In the genomic region with DNA sequence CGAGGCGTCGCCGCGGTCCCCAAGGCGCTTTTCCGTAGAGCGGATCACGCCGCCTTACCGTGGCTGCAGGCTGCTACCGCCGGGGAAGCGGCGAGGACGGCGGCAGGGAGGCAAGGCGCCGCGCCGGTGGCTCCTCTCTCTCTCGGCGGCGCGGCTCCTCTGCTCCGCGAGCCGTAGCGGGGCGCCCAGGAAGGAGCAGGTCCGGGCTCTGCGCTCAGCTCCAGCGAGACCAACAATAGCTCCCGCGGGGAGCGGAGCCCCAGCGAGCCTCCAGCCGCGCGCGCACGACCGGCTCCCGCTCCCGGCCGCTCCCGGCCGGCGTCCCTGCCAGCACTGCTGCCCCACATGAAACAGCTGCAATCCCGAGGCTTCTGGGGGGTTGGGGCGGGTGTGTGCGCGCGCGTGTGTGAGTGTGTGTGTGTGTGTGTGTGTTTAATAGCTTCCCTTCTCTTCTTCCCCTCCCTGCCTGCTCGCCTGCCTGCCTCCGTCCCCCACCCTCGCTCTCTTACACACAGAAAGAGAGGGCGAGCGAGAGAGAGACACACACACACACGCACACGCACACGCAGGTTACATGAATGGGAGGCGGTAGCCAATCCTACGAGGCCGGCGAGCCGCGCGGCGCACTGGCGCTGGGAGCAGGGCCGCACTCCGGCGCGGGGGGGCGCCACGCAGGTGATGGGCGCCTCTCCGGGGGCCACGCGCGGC, we compare ENCODE assay signal across 8 cellular contexts. TPM values are rescaled to one million over a fixed set of nuclear protein-coding genes. Genes with fewer than 3 reads are reported as not detected.
DNase-seq lines count a peak whose midpoint lies in the region; ATAC-seq and TF ChIP-seq lines count a peak whose summit lies in the region.

A gene (minus strand): TSS at position 580 of the 708 bp plus-strand sequence. CDS start 371,086 bp downstream, outside the sequence.

- peaks cover 13% of the 10 kb centered on the region for H3K4me1 Mint-ChIP-seq in activated naive CD8-positive, alpha-beta T cell treated with anti-CD3 and anti-CD28 coated beads, Interleukin-2, amount 50 U/mL, for 24 hours
- peaks cover 29% of the 10 kb centered on the region for H3K4me1 Mint-ChIP-seq in osteocyte (ENCODE audit: unreplicated experiment)

- H3K27me3 Mint-ChIP-seq in activated naive CD8-positive, alpha-beta T cell treated with anti-CD3 and anti-CD28 coated beads, Interleukin-2, amount 50 U/mL, for 24 hours: peaks cover 67% of the 10 kb centered on the region
- H3K27me3 Mint-ChIP-seq in osteocyte (ENCODE audit: unreplicated experiment): peaks cover 56% of the 10 kb centered on the region

- no peaks in the 10 kb centered on the region for H3K36me3 ChIP-seq in heart right ventricle

- H3K4me1 ChIP-seq in heart right ventricle: peaks cover 3 to 50% (median 40%) of the 10 kb centered on the region in 9 donors

- H3K4me3 Mint-ChIP-seq in activated naive CD8-positive, alpha-beta T cell treated with anti-CD3 and anti-CD28 coated beads, Interleukin-2, amount 50 U/mL, for 24 hours: peak within 1 kb of the TSS; percentile 67
- peak within 1 kb of the TSS; percentile 86 for H3K4me3 Mint-ChIP-seq in osteocyte (ENCODE audit: unreplicated experiment)

- H3K36me3 Mint-ChIP-seq in activated naive CD8-positive, alpha-beta T cell treated with anti-CD3 and anti-CD28 coated beads, Interleukin-2, amount 50 U/mL, for 24 hours (ENCODE audit: low read depth): peaks cover 2% of the 10 kb centered on the region
- H3K36me3 Mint-ChIP-seq in osteocyte (ENCODE audit: unreplicated experiment): no peaks in the 10 kb centered on the region

- ATAC-seq in GM18519 (IDR thresholded peaks at IDR 0.05; ENCODE audit: low FRiP score, unreplicated experiment) (peak; percentile 51), heart right ventricle (peak; percentile 49 to 77 (median 61))
- peak; percentile 27 for ATAC-seq in activated naive CD8-positive, alpha-beta T cell treated with anti-CD3 and anti-CD28 coated beads, Interleukin-2, amount 50 U/mL, for 24 hours

- peak within 1 kb of the TSS in 8 of 10 donors; percentile 22 to 62 (median 38) for H3K27ac ChIP-seq in heart right ventricle

- peaks cover 0 to 7% (median 0%) of the 10 kb centered on the region in 11 donors for H3K9me3 ChIP-seq in heart right ventricle

- no peak within 1 kb of the TSS for H3K27ac Mint-ChIP-seq in activated naive CD8-positive, alpha-beta T cell treated with anti-CD3 and anti-CD28 coated beads, Interleukin-2, amount 50 U/mL, for 24 hours
- H3K27ac Mint-ChIP-seq in osteocyte (ENCODE audit: unreplicated experiment): peak within 1 kb of the TSS; percentile 68

- peaks cover 4% of the 10 kb centered on the region for H3K9me3 Mint-ChIP-seq in activated naive CD8-positive, alpha-beta T cell treated with anti-CD3 and anti-CD28 coated beads, Interleukin-2, amount 50 U/mL, for 24 hours
- H3K9me3 Mint-ChIP-seq in osteocyte (ENCODE audit: unreplicated experiment): no peaks in the 10 kb centered on the region

- intact Hi-C loops in heart right ventricle (cut with DNase I): no loop called here

- peak; percentile 43 for DNase-seq in AG09319 (ENCODE audit: extremely low read depth, low read depth)
- peak; percentile 88 for DNase-seq in NCI-H1092 treated with DMSO at 0.1 percent for 48 hours (lab: John Stamatoyannopoulos, UW)
- DNase-seq in activated naive CD8-positive, alpha-beta T cell treated with anti-CD3 and anti-CD28 coated beads, Interleukin-2, amount 50 U/mL, for 24 hours: peak; percentile 10
- peak; percentile 50 to 59 for DNase-seq in heart right ventricle
- peak; percentile 87 for DNase-seq in osteocyte (ENCODE audit: extremely low spot score, unreplicated experiment)
- no peak for DNase-seq in HuH-7 (ENCODE audit: low spot score)
- no peak for DNase-seq in SHP77 (lab: John Stamatoyannopoulos, UW)

- H3K27me3 ChIP-seq in heart right ventricle: peaks cover 16 to 96% (median 86%) of the 10 kb centered on the region in 7 donors

- peak within 1 kb of the TSS; percentile 7 to 64 (median 56) for H3K4me3 ChIP-seq in heart right ventricle

- WGBS in heart right ventricle, 2 donors: 1% methylated on average over 64 to 82 of the region's 83 CpGs

- no peak; the same call in 1 of the 2 replicates for TF ChIP-seq CTCF in AG09319 (IDR thresholded peaks at IDR 0.05; ENCODE audit: low read depth, low read length)
- TF ChIP-seq CTCF in heart right ventricle (IDR thresholded peaks at IDR 0.05): peak in 6 of 9 donors; percentile 17 to 47 (median 26)
- TF ChIP-seq CTCF in osteocyte (IDR thresholded peaks at IDR 0.05): peak; percentile 55

RNA-seq across cellular contexts. Expression of the gene that starts here (rescaled TPM):
- 1 to 10 TPM in 5 of 10 donors, under 1 TPM in 5; 0.38 to 3.6 (median 1.0) TPM for total RNA-seq in heart right ventricle
- 1 to 10 TPM in 1 of 2 donors, under 1 TPM in 1; 0.10 to 1.0 TPM for polyA plus RNA-seq in heart right ventricle
- 69.8 and 74.1 TPM in 2 replicates for total RNA-seq in osteocyte

Comparison
In these comparisons a context has a peak if more than half of its experiments do, and no peak if none do; other contexts are left out.
1. RNA of the gene that starts here (total RNA-seq): 69.8 to 74.1 TPM in osteocyte; 0.38 to 3.6 TPM in heart right ventricle; every median in the first group is over 10 times any median in the second.
2. DNase-seq: peak in AG09319 (single experiment), NCI-H1092 treated with DMSO at 0.1 percent for 48 hours (single experiment), activated naive CD8-positive, alpha-beta T cell treated with anti-CD3 and anti-CD28 coated beads, Interleukin-2, amount 50 U/mL, for 24 hours (single experiment), heart right ventricle (2 of 2) and osteocyte (single experiment); none in HuH-7 (single experiment) and SHP77 (0 of 2).
3. Peak in every context shown above with its lines, with median percentiles within 50 percentile points of each other: ATAC-seq.